ENCODE assay signal across 9 cellular contexts in the genomic region with DNA sequence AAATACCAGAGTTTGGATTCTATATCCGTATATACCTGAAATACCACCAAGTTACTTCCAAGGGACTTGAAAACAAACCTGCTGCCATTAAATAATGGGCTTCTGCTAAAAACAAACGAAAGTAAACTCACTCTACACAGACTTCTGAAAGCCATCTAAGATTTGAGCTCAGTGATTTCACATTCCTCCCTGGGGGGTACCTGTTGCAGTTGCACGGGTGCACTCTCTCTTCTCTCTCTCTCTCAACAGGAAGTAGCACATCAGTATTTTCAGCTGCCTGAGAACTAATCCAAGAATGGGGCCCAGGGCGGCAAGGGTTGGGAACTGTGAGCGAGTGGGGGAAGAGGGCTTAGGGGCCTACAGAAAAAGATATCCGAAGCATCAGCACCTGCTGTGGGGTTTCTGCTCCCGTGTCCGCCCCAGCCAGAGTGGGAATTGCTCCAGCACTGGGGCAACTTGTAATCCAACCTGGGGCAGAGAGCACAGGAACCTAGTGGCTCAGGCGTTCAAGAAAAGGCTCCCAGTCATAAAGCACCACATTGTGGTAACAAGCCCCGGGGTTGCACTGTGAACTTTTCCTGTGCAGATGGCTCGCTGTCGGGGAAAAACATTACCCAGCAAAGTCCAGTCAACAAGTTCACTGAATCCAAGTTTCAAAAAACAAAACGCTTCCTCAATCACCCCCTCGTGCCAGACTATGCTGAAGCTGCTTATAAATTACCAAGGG.
DNase-seq lines count a peak whose midpoint lies in the region; ATAC-seq, FAIRE-seq and TF ChIP-seq lines count a peak whose summit lies in the region.
"Had no signal": no experiment of that assay in that cellular context is flagged by ENCODE, and none has a peak within 500 bp of the region (broad histone marks: within the 10 kb centered on the region; RNA-seq: fewer than 3 reads in every experiment).

No MANE protein-coding gene starts in this region.

- H3K4me2 ChIP-seq in GM12878 (ENCODE audit: control insufficient read depth, insufficient read depth), result peak overlapping the region; percentile 95

- RAD21 ChIA-PET in GM12878 (lab: Charles Lee; ENCODE audit: unreplicated experiment), result interaction anchor here (0.7 to 4.2 kb wide), 50 partner anchors 9 to 466 kb away, joined by 3 to 44 read pairs (median 6); no protein-coding TSS in a partner anchor

- H3K4me1 ChIP-seq in GM12878 (ENCODE audit: control insufficient read depth, insufficient read depth, low read length) (peaks cover 23% of the 10 kb centered on the region), liver (ENCODE audit: control insufficient read depth in 4 of 4, insufficient read depth in 4 of 4, low read length in 3 of 4) (peaks cover 0 to 14% (median 5%) of the 10 kb centered on the region in 4 donors), transverse colon (peaks cover 3 to 27% (median 19%) of the 10 kb centered on the region in 4 donors)

- no peaks in the 10 kb centered on the region for H4K20me1 ChIP-seq in GM12878 (ENCODE audit: control insufficient read depth, insufficient read depth)

- peak in 1 of 2 experiments; percentile 70; a peak in 2 of 4 replicates for TF ChIP-seq EP300 in GM12878 (IDR thresholded peaks at IDR 0.05; ENCODE audit: borderline replicate concordance in 1 of 2, control insufficient read depth in 1 of 2, low read depth in 2 of 2, low read length in 2 of 2)
- no peak for TF ChIP-seq EP300 in transverse colon (IDR thresholded peaks at IDR 0.05; ENCODE audit: low read depth)

- intact Hi-C loops in GM12878 (cut with micrococcal nuclease; ENCODE audit: unreplicated experiment) (loop anchor here (1.0 to 10.0 kb wide), 6 partner anchors 94 to 774 kb away; no protein-coding TSS in a partner anchor), transverse colon (cut with DNase I; ENCODE audit: low total_unique reads) (no loop called here)

- SMC1A ChIA-PET in GM12878 (lab: Charles Lee; ENCODE audit: uncharacterized antibody, unreplicated experiment), result interaction anchor here (0.7 to 9.7 kb wide), 48 partner anchors 9 to 775 kb away, joined by 3 to 106 read pairs (median 6); no protein-coding TSS in a partner anchor

- ATAC-seq in HG02840 (IDR thresholded peaks at IDR 0.05; ENCODE audit: low FRiP score, unreplicated experiment) (peak; percentile 81), GM12878 (peak; percentile 85)

- FAIRE-seq in GM12878 (lab: Jason Lieb, UNC), result no peak
- FAIRE-seq: endometrium had no signal

- TF ChIP-seq POLR2A in GM12878 (IDR thresholded peaks at IDR 0.05; ENCODE audit: low read depth, low read length) (no peak), transverse colon (IDR thresholded peaks at IDR 0.05) (no peak)

- H3K4me3 ChIP-seq in GM12878 (peak overlapping the region; percentile 64), liver (ENCODE audit: low read depth in 1 of 3, low read length in 3 of 3) (peak overlapping the region in 1 of 3 donors; percentile 34), transverse colon (peak overlapping the region in 2 of 4 donors; percentile 33 to 57)

- H3K79me2 ChIP-seq in GM12878 (ENCODE audit: control insufficient read depth, insufficient read depth, low read length), result peaks cover 35% of the 10 kb centered on the region

- H3K27ac ChIP-seq in GM12878 (ENCODE audit: control insufficient read depth, insufficient read depth), result peak overlapping the region; percentile 95
- peak overlapping the region; percentile 67 to 87 for H3K27ac ChIP-seq in liver (ENCODE audit: low read depth in 1 of 2, low read length in 2 of 2)
- H3K27ac ChIP-seq in transverse colon, result peak overlapping the region; percentile 79 to 86 (median 84)

- in situ Hi-C loops in GM12878 (cut with MboI) (no loop called here), transverse colon (cut with MboI; ENCODE audit: low pct_ligation_motif_present in 1 of 4, low pct_unique_long_range_greater_than_20kb in 1 of 4, low sequenced_read_pairs in 3 of 4) (no loop called here)

- DNase-seq in activated naive CD4-positive, alpha-beta T cell treated with Interleukin-2 at 50 U/mL for 16 hours, result peak; percentile 13
- DNase-seq in activated naive CD4-positive, alpha-beta T cell (lab: John Stamatoyannopoulos, UW), result no peak
- peak; percentile 28 for DNase-seq in NCI-H510A treated with DMSO at 0.1 percent for 48 hours (lab: John Stamatoyannopoulos, UW)
- DNase-seq in GM12878 (ENCODE audit: low read depth, low spot score), result peak; percentile 94
- DNase-seq in transverse colon, result peak; percentile 55
- no peak for DNase-seq in NCI-H1694 treated with DMSO at 0.1 percent for 48 hours (lab: John Stamatoyannopoulos, UW)

- H2AFZ ChIP-seq in GM12878 (ENCODE audit: control insufficient read depth, low read depth, low read length), result peak overlapping the region; percentile 84

- POLR2A ChIA-PET in GM12878 (lab: Charles Lee), result interaction anchor here (0.7 to 4.1 kb wide), 10 partner anchors 14 to 242 kb away, joined by 3 to 12 read pairs (median 4); no protein-coding TSS in a partner anchor

- H3K9me3 ChIP-seq in GM12878 (replicated peaks; ENCODE audit: control insufficient read depth, insufficient read depth, low read length), result no peaks in the 10 kb centered on the region
- H3K9me3 ChIP-seq in liver (ENCODE audit: control insufficient read depth in 4 of 4, low read length in 3 of 4), result no peaks in the 10 kb centered on the region
- no peaks in the 10 kb centered on the region for H3K9me3 ChIP-seq in transverse colon

- BruUV-seq in GM12878 (replicated peaks; lab: Mats Ljungman, UMichigan), result no TSS peak

- TF ChIP-seq CTCF in GM12878 (IDR thresholded peaks at IDR 0.05 in 2 of 3, conservative IDR thresholded peaks at IDR 0.05 in 1 of 3; ENCODE audit: control insufficient read depth in 2 of 3, extremely low read depth in 1 of 3, insufficient read depth in 1 of 3, low read depth in 3 of 3, low read length in 3 of 3), result peak in 1 of 3 experiments; percentile 13; a peak in 1 of 6 replicates
- TF ChIP-seq CTCF in liver (IDR thresholded peaks at IDR 0.05; ENCODE audit: low read depth, low read length, missing input control), result no peak
- TF ChIP-seq CTCF in transverse colon (IDR thresholded peaks at IDR 0.05), result no peak

- no peaks in the 10 kb centered on the region for H3K36me3 ChIP-seq in GM12878 (ENCODE audit: control insufficient read depth in 2 of 2, insufficient read depth in 2 of 2, low read length in 1 of 2)
- H3K36me3 ChIP-seq in liver (ENCODE audit: control insufficient read depth in 4 of 4, insufficient read depth in 3 of 4, low read depth in 1 of 4, low read length in 3 of 4), result no peaks in the 10 kb centered on the region
- H3K36me3 ChIP-seq in transverse colon, result no peaks in the 10 kb centered on the region

- no peaks in the 10 kb centered on the region for H3K27me3 ChIP-seq in GM12878 (replicated peaks in 1 of 2; ENCODE audit: control insufficient read depth in 2 of 2, insufficient read depth in 2 of 2, low read length in 1 of 2)
- H3K27me3 ChIP-seq in liver (ENCODE audit: control insufficient read depth in 4 of 4, insufficient read depth in 4 of 4, low read length in 3 of 4), result no peaks in the 10 kb centered on the region
- H3K27me3 ChIP-seq in transverse colon, result no peaks in the 10 kb centered on the region

- H3K9ac ChIP-seq in GM12878 (ENCODE audit: control insufficient read depth, insufficient read depth, low read length) (peak overlapping the region; percentile 71), liver (ENCODE audit: low read depth in 1 of 2, low read length in 2 of 2) (peak overlapping the region in 1 of 2 donors; percentile 92)

- TF ChIP-seq RAD21 in GM12878 (IDR thresholded peaks at IDR 0.05; ENCODE audit: insufficient read depth, low read depth, low read length) (peak; percentile 35; the same call in 1 of the 2 replicates), liver (IDR thresholded peaks at IDR 0.05) (no peak)

- 2% methylated on average over 14 of the region's 14 CpGs for WGBS in GM12878 (ENCODE audit: insufficient coverage, insufficient replicate concordance, low lambda C conversion rate, missing lambda C conversion rate)
- WGBS in liver, result 43% methylated on average over 14 of the region's 14 CpGs
- WGBS in transverse colon (ENCODE audit: low coverage in 1 of 2), 2 donors, result 16 to 31% methylated on average over 7 to 14 of the region's 14 CpGs

- CTCF ChIA-PET in GM12878 (lab: Yijun Ruan, JAX), result interaction anchor here (0.6 to 4.1 kb wide), 35 partner anchors 8 to 597 kb away, joined by 3 to 34 read pairs (median 7); no protein-coding TSS in a partner anchor

TF ChIP-seq in GM12878, 131 proteins besides CTCF, POLR2A, EP300 and RAD21 (continues in another document):
- TF ChIP-seq KAT2A (conservative IDR thresholded peaks at IDR 0.05; ENCODE audit: control insufficient read depth, low read depth, low read length) (no peak), NFIC (IDR thresholded peaks at IDR 0.05; ENCODE audit: low read depth, low read length) (peak; percentile 96), MTA2 (IDR thresholded peaks at IDR 0.05; ENCODE audit: low read depth) (peak; percentile 79), SMAD1 (IDR thresholded peaks at IDR 0.05; ENCODE audit: low read depth, partially characterized antibody) (peak; percentile 69)
- TF ChIP-seq, protein P1, sequence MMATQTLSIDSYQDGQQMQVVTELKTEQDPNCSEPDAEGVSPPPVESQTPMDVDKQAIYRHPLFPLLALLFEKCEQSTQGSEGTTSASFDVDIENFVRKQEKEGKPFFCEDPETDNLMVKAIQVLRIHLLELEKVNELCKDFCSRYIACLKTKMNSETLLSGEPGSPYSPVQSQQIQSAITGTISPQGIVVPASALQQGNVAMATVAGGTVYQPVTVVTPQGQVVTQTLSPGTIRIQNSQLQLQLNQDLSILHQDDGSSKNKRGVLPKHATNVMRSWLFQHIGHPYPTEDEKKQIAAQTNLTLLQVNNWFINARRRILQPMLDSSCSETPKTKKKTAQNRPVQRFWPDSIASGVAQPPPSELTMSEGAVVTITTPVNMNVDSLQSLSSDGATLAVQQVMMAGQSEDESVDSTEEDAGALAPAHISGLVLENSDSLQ (IDR thresholded peaks at IDR 0.05), result no peak

TF ChIP-seq in liver, 16 proteins besides CTCF, POLR2A, EP300 and RAD21 (continues in another document):
- TF ChIP-seq YY1 (IDR thresholded peaks at IDR 0.05) (no peak), FOXA1 (IDR thresholded peaks at IDR 0.05) (no peak), HNF4G (IDR thresholded peaks at IDR 0.05) (peak; percentile 9), ATF3 (IDR thresholded peaks at IDR 0.05) (no peak), TAF1 (conservative IDR thresholded peaks at IDR 0.05) (no peak), RXRA (IDR thresholded peaks at IDR 0.05) (no peak), HNF4A (conservative IDR thresholded peaks at IDR 0.05) (peak; percentile 39 to 48)
- TF ChIP-seq, protein P2, sequence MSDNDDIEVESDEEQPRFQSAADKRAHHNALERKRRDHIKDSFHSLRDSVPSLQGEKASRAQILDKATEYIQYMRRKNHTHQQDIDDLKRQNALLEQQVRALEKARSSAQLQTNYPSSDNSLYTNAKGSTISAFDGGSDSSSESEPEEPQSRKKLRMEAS (IDR thresholded peaks at IDR 0.05), result no peak

Comparison
In these comparisons a context has a peak if more than half of its experiments do, and no peak if none do; other contexts are left out.
1. DNase-seq: peak in activated naive CD4-positive, alpha-beta T cell treated with Interleukin-2 at 50 U/mL for 16 hours (single experiment), NCI-H510A treated with DMSO at 0.1 percent for 48 hours (single experiment), GM12878 (single experiment) and transverse colon (single experiment); none in activated naive CD4-positive, alpha-beta T cell (0 of 4) and NCI-H1694 treated with DMSO at 0.1 percent for 48 hours (single experiment).
2. Peak in every context shown above with its lines, with median percentiles within 50 percentile points of each other: H3K27ac ChIP-seq.